Comparison of ENCODE assay signal across 26 cellular contexts in genomic region chrX:112270991-112271390, GRCh38.
"Had no signal": no experiment of that assay in that cellular context is flagged by ENCODE, and none has a peak within 500 bp of the region (broad histone marks: within the 10 kb centered on the region; RNA-seq: fewer than 3 reads in every experiment).

No MANE protein-coding gene starts in this region.

- H3K4me1 Mint-ChIP-seq: naive thymus-derived CD4-positive, alpha-beta T cell; stimulated activated memory B cell treated with anti-CD40 and anti-IgM and Interleukin-4, amounts not matched to agents 10 μg/mL and 1 μg/mL and 100 μg/mL, for 72 hours; stimulated activated naive CD8-positive, alpha-beta T cell treated with anti-CD3 and anti-CD28 coated beads, Interleukin-15, amount 100 ng/mL, for 72 hours had no signal

- H3K27me3 ChIP-seq: esophagus muscularis mucosa, foreskin keratinocyte, left lung, ovary, sigmoid colon, suprapubic skin, transverse colon had no signal

- H3K27me3 Mint-ChIP-seq: naive thymus-derived CD4-positive, alpha-beta T cell; stimulated activated memory B cell treated with anti-CD40 and anti-IgM and Interleukin-4, amounts not matched to agents 10 μg/mL and 1 μg/mL and 100 μg/mL, for 72 hours; stimulated activated naive CD8-positive, alpha-beta T cell treated with anti-CD3 and anti-CD28 coated beads, Interleukin-15, amount 100 ng/mL, for 72 hours had no signal

- H3K9me3 ChIP-seq: esophagus muscularis mucosa, heart right ventricle, left lung, ovary, psoas muscle, sigmoid colon, suprapubic skin, transverse colon had no signal

- H3K9me3 Mint-ChIP-seq: nephron; stimulated activated memory B cell treated with anti-CD40 and anti-IgM and Interleukin-4, amounts not matched to agents 10 μg/mL and 1 μg/mL and 100 μg/mL, for 72 hours; stimulated activated naive CD8-positive, alpha-beta T cell treated with anti-CD3 and anti-CD28 coated beads, Interleukin-15, amount 100 ng/mL, for 72 hours had no signal

- ATAC-seq: foreskin keratinocyte; heart right ventricle; left cardiac atrium; left lung; naive thymus-derived CD4-positive, alpha-beta T cell; psoas muscle; right cardiac atrium; stimulated activated memory B cell treated with anti-CD40 and anti-IgM and Interleukin-4, amounts not matched to agents 10 μg/mL and 1 μg/mL and 100 μg/mL, for 72 hours; stimulated activated naive CD8-positive, alpha-beta T cell treated with anti-CD3 and anti-CD28 coated beads, Interleukin-15, amount 100 ng/mL, for 72 hours had no signal

- H3K4me3 ChIP-seq: dorsolateral prefrontal cortex, esophagus muscularis mucosa, heart right ventricle, left lung, ovary, psoas muscle, sigmoid colon, suprapubic skin, transverse colon had no signal

- H3K27ac Mint-ChIP-seq: naive thymus-derived CD4-positive, alpha-beta T cell; nephron; stimulated activated memory B cell treated with anti-CD40 and anti-IgM and Interleukin-4, amounts not matched to agents 10 μg/mL and 1 μg/mL and 100 μg/mL, for 72 hours; stimulated activated naive CD8-positive, alpha-beta T cell treated with anti-CD3 and anti-CD28 coated beads, Interleukin-15, amount 100 ng/mL, for 72 hours had no signal

- H3K36me3 Mint-ChIP-seq: naive thymus-derived CD4-positive, alpha-beta T cell; stimulated activated memory B cell treated with anti-CD40 and anti-IgM and Interleukin-4, amounts not matched to agents 10 μg/mL and 1 μg/mL and 100 μg/mL, for 72 hours had no signal

- H3K36me3 ChIP-seq: esophagus muscularis mucosa, heart right ventricle, left lung, ovary, sigmoid colon, suprapubic skin, transverse colon had no signal

- FAIRE-seq: islet of Langerhans had no signal

- H3K27ac ChIP-seq: dorsolateral prefrontal cortex, esophagus muscularis mucosa, foreskin keratinocyte, heart right ventricle, left lung, ovary, psoas muscle, sigmoid colon, suprapubic skin, transverse colon had no signal

- H3K4me3 Mint-ChIP-seq: naive thymus-derived CD4-positive, alpha-beta T cell; nephron; stimulated activated memory B cell treated with anti-CD40 and anti-IgM and Interleukin-4, amounts not matched to agents 10 μg/mL and 1 μg/mL and 100 μg/mL, for 72 hours; stimulated activated naive CD8-positive, alpha-beta T cell treated with anti-CD3 and anti-CD28 coated beads, Interleukin-15, amount 100 ng/mL, for 72 hours had no signal

- DNase-seq: dorsolateral prefrontal cortex; effector CD4-positive, alpha-beta T cell; foreskin keratinocyte; glutamatergic neuron; heart right ventricle; hippocampal formation; left cardiac atrium; left lung; mesenchymal stem cell; midbrain; naive thymus-derived CD4-positive, alpha-beta T cell; occipital lobe; ovary; posterior cingulate gyrus; psoas muscle; right cardiac atrium; sigmoid colon; stimulated activated CD4-positive, alpha-beta T cell treated with anti-CD3 and anti-CD28 coated beads, Interleukin-2, amount 100 ng/mL, for 24 hours; stimulated activated CD4-positive, alpha-beta T cell treated with anti-CD3 and anti-CD28 coated beads, Interleukin-4, amount 100 ng/mL, for 24 hours; stimulated activated naive CD8-positive, alpha-beta T cell treated with anti-CD3 and anti-CD28 coated beads, Interleukin-15, amount 100 ng/mL, for 72 hours; transverse colon had no signal

- H3K4me1 ChIP-seq: esophagus muscularis mucosa, foreskin keratinocyte, heart right ventricle, left lung, psoas muscle, sigmoid colon, suprapubic skin, transverse colon had no signal
